ENCODE assay signal across 1 cellular context in the genomic region with DNA sequence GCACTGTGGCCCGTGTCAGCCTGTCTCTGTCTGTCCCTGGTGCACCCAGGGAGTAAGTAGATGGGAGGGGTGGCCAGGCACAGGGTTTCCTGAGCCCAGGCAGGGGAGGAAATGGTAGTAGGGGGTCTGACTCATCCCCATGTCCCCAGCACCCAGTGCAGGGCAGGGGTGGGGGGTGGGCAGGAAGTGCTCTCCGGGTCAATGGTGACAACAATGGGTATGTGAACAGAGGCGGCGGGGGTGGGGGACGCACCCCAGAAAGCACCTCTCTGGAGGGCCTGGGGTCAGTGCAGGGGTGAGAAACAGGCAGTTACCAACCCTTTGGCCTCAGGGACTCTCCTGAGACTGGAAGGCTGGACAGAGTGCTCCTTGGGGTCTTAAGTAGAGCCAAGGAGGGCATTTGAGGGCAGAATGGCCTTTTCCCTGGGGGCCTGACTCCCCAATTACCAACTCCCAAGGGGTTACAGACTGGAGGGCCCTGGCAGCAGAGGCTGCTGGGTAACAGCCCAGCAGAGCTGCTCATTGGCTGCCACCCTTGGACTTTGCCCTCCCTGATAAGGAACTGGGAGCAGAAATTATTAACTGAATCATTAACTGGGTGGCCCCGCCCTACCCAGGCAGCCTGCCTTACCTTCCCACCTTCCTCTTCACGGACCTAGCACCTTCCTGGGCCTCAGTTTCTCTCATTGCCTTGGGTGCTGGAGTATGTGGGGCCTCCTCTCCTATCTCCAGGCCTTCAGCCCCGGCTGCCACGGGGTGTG.
TF ChIP-seq lines count a peak whose summit lies in the region.

No MANE protein-coding gene starts in this region.

TF ChIP-seq in GM23338, 12 proteins besides CTCF, POLR2A, EP300 and RAD21 (continued from another document):
- TF ChIP-seq, protein P1, sequence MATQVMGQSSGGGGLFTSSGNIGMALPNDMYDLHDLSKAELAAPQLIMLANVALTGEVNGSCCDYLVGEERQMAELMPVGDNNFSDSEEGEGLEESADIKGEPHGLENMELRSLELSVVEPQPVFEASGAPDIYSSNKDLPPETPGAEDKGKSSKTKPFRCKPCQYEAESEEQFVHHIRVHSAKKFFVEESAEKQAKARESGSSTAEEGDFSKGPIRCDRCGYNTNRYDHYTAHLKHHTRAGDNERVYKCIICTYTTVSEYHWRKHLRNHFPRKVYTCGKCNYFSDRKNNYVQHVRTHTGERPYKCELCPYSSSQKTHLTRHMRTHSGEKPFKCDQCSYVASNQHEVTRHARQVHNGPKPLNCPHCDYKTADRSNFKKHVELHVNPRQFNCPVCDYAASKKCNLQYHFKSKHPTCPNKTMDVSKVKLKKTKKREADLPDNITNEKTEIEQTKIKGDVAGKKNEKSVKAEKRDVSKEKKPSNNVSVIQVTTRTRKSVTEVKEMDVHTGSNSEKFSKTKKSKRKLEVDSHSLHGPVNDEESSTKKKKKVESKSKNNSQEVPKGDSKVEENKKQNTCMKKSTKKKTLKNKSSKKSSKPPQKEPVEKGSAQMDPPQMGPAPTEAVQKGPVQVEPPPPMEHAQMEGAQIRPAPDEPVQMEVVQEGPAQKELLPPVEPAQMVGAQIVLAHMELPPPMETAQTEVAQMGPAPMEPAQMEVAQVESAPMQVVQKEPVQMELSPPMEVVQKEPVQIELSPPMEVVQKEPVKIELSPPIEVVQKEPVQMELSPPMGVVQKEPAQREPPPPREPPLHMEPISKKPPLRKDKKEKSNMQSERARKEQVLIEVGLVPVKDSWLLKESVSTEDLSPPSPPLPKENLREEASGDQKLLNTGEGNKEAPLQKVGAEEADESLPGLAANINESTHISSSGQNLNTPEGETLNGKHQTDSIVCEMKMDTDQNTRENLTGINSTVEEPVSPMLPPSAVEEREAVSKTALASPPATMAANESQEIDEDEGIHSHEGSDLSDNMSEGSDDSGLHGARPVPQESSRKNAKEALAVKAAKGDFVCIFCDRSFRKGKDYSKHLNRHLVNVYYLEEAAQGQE (IDR thresholded peaks at IDR 0.05; ENCODE audit: unreplicated experiment) = no peak
- TF ChIP-seq, protein P2, sequence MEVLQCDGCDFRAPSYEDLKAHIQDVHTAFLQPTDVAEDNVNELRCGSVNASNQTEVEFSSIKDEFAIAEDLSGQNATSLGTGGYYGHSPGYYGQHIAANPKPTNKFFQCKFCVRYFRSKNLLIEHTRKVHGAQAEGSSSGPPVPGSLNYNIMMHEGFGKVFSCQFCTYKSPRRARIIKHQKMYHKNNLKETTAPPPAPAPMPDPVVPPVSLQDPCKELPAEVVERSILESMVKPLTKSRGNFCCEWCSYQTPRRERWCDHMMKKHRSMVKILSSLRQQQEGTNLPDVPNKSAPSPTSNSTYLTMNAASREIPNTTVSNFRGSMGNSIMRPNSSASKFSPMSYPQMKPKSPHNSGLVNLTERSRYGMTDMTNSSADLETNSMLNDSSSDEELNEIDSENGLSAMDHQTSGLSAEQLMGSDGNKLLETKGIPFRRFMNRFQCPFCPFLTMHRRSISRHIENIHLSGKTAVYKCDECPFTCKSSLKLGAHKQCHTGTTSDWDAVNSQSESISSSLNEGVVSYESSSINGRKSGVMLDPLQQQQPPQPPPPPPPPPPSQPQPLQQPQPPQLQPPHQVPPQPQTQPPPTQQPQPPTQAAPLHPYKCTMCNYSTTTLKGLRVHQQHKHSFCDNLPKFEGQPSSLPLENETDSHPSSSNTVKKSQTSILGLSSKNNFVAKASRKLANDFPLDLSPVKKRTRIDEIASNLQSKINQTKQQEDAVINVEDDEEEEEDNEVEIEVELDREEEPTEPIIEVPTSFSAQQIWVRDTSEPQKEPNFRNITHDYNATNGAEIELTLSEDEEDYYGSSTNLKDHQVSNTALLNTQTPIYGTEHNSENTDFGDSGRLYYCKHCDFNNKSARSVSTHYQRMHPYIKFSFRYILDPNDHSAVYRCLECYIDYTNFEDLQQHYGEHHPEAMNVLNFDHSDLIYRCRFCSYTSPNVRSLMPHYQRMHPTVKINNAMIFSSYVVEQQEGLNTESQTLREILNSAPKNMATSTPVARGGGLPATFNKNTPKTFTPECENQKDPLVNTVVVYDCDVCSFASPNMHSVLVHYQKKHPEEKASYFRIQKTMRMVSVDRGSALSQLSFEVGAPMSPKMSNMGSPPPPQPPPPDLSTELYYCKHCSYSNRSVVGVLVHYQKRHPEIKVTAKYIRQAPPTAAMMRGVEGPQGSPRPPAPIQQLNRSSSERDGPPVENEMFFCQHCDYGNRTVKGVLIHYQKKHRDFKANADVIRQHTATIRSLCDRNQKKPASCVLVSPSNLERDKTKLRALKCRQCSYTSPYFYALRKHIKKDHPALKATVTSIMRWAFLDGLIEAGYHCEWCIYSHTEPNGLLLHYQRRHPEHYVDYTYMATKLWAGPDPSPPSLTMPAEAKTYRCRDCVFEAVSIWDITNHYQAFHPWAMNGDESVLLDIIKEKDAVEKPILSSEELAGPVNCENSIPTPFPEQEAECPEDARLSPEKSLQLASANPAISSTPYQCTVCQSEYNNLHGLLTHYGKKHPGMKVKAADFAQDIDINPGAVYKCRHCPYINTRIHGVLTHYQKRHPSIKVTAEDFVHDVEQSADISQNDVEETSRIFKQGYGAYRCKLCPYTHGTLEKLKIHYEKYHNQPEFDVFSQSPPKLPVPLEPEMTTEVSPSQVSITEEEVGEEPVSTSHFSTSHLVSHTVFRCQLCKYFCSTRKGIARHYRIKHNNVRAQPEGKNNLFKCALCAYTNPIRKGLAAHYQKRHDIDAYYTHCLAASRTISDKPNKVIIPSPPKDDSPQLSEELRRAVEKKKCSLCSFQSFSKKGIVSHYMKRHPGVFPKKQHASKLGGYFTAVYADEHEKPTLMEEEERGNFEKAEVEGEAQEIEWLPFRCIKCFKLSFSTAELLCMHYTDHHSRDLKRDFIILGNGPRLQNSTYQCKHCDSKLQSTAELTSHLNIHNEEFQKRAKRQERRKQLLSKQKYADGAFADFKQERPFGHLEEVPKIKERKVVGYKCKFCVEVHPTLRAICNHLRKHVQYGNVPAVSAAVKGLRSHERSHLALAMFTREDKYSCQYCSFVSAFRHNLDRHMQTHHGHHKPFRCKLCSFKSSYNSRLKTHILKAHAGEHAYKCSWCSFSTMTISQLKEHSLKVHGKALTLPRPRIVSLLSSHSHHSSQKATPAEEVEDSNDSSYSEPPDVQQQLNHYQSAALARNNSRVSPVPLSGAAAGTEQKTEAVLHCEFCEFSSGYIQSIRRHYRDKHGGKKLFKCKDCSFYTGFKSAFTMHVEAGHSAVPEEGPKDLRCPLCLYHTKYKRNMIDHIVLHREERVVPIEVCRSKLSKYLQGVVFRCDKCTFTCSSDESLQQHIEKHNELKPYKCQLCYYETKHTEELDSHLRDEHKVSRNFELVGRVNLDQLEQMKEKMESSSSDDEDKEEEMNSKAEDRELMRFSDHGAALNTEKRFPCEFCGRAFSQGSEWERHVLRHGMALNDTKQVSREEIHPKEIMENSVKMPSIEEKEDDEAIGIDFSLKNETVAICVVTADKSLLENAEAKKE (CRISPR knock-in tag; IDR thresholded peaks at IDR 0.05) = no peak
- TF ChIP-seq CREB1 (CRISPR knock-in tag; IDR thresholded peaks at IDR 0.05; ENCODE audit: low read depth) (no peak), EZH2phosphoT487 (IDR thresholded peaks at IDR 0.05; ENCODE audit: unreplicated experiment) (no peak), POLR2AphosphoS5 (IDR thresholded peaks at IDR 0.05; ENCODE audit: low read depth) (no peak), ZNF331 (CRISPR knock-in tag; IDR thresholded peaks at IDR 0.05; ENCODE audit: low read depth) (no peak)
- TF ChIP-seq, protein P3, sequence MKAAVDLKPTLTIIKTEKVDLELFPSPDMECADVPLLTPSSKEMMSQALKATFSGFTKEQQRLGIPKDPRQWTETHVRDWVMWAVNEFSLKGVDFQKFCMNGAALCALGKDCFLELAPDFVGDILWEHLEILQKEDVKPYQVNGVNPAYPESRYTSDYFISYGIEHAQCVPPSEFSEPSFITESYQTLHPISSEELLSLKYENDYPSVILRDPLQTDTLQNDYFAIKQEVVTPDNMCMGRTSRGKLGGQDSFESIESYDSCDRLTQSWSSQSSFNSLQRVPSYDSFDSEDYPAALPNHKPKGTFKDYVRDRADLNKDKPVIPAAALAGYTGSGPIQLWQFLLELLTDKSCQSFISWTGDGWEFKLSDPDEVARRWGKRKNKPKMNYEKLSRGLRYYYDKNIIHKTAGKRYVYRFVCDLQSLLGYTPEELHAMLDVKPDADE (IDR thresholded peaks at IDR 0.05) = no peak
